ENCODE assay signal across 1 cellular context in genomic region chr2:63053235-63053888, GRCh38.
TF ChIP-seq lines count a peak whose summit lies in the region.

No MANE protein-coding gene starts in this region.

TF ChIP-seq in HCT116, 20 proteins besides CTCF, POLR2A, EP300 and RAD21 (continued from another document):
- TF ChIP-seq REST (IDR thresholded peaks at IDR 0.05; ENCODE audit: low read depth), result no peak
- TF ChIP-seq ZFX (IDR thresholded peaks at IDR 0.05), result no peak
- no peak for TF ChIP-seq ZBTB33 (IDR thresholded peaks at IDR 0.05; ENCODE audit: extremely low read depth, insufficient replicate concordance, low read length)
- TF ChIP-seq ELF1 (IDR thresholded peaks at IDR 0.05; ENCODE audit: borderline replicate concordance, low read depth), result no peak
- TF ChIP-seq MAX (IDR thresholded peaks at IDR 0.05), result no peak
- no peak for TF ChIP-seq TCF7L2 (IDR thresholded peaks at IDR 0.05; ENCODE audit: borderline replicate concordance, extremely low read depth, insufficient read depth, insufficient read length)
- TF ChIP-seq SP1 (IDR thresholded peaks at IDR 0.05; ENCODE audit: low read depth), result no peak
- TF ChIP-seq JUND (IDR thresholded peaks at IDR 0.05), result no peak
- TF ChIP-seq CEBPB (IDR thresholded peaks at IDR 0.05; ENCODE audit: low read depth), result no peak
- no peak for TF ChIP-seq ZNF274 (IDR thresholded peaks at IDR 0.05; ENCODE audit: low read depth, low read length)
- TF ChIP-seq POLR2AphosphoS5 (IDR thresholded peaks at IDR 0.05; ENCODE audit: low read depth, low read length), result no peak
